8 cellular contexts compared by ENCODE assay signal in the genomic region with DNA sequence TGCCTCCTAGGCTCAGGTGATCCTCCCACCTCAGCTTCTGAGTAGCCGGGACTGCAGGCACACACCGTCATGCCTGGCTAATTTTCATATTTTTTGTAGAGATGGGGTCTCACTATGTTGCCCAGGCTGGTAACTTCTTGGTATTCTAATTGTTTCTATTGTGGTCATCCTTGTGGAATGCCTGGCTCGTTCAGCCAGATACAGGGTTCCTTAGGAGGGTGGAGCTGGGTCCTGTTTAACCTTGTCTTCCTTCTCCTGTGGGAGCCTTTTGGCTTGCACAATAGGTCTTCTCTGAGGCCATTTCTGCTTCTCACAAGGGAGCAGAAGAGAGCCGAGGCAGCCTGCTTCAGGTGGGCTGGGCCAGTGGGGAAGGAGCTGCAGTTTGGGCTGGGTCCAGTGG. TPM values are rescaled to one million over a fixed set of nuclear protein-coding genes. Genes with fewer than 3 reads are reported as not detected.
DNase-seq lines count a peak whose midpoint lies in the region; TF ChIP-seq lines count a peak whose summit lies in the region.

No MANE protein-coding gene starts in this region.

- peaks cover 3% of the 10 kb centered on the region for H3F3A ChIP-seq in smooth muscle cell (ENCODE audit: low read depth)

- H3K4me1 ChIP-seq in ascending aorta (peaks cover 8 to 27% of the 10 kb centered on the region in 2 donors), hepatocyte (ENCODE audit: insufficient read depth) (peaks cover 25% of the 10 kb centered on the region), smooth muscle cell (ENCODE audit: low read depth) (peaks cover 19% of the 10 kb centered on the region)

- H3K9ac ChIP-seq in smooth muscle cell (ENCODE audit: low read depth), result peak overlapping the region; percentile 42

- H3K4me3 ChIP-seq in ascending aorta (no peak overlapping the region), hepatocyte (no peak overlapping the region), smooth muscle cell (no peak overlapping the region)

- intact Hi-C loops in ascending aorta (cut with DNase I), result loop anchor here (2.0 kb wide), 1 partner anchor 19 kb away; no protein-coding TSS in a partner anchor
- intact Hi-C loops in head of caudate nucleus (cut with DNase I), result no loop called here

- H3K36me3 ChIP-seq in ascending aorta, result peaks cover 33 to 42% of the 10 kb centered on the region in 2 donors
- H3K36me3 ChIP-seq in hepatocyte (replicated peaks; ENCODE audit: insufficient read depth, low read depth), result no peaks in the 10 kb centered on the region
- H3K36me3 ChIP-seq in smooth muscle cell (ENCODE audit: low read depth), result no peaks in the 10 kb centered on the region

- H3K27ac ChIP-seq in ascending aorta, result peak overlapping the region; percentile 76 to 81
- H3K27ac ChIP-seq in hepatocyte, result peak overlapping the region; percentile 93
- peak overlapping the region; percentile 88 for H3K27ac ChIP-seq in smooth muscle cell (ENCODE audit: low read depth)

- no peaks in the 10 kb centered on the region for H3K9me2 ChIP-seq in hepatocyte (replicated peaks; ENCODE audit: insufficient read depth)

- H3K4me2 ChIP-seq in hepatocyte, result peak overlapping the region; percentile 30
- H3K4me2 ChIP-seq in smooth muscle cell, result peak overlapping the region; percentile 35

- H3K27me3 ChIP-seq in ascending aorta, result no peaks in the 10 kb centered on the region
- H3K27me3 ChIP-seq in hepatocyte, result no peaks in the 10 kb centered on the region
- no peaks in the 10 kb centered on the region for H3K27me3 ChIP-seq in smooth muscle cell (ENCODE audit: low read depth)

- no peak for TF ChIP-seq CTCF in ascending aorta (IDR thresholded peaks at IDR 0.05)
- no peak for TF ChIP-seq CTCF in hepatocyte (IDR thresholded peaks at IDR 0.05; ENCODE audit: poor library complexity)
- no peak for TF ChIP-seq CTCF in smooth muscle cell (IDR thresholded peaks at IDR 0.05; ENCODE audit: borderline replicate concordance, insufficient read depth, poor library complexity, severe bottlenecking)

- H2AFZ ChIP-seq in hepatocyte (no peak overlapping the region), smooth muscle cell (ENCODE audit: low read depth) (no peak overlapping the region)

- H3K79me2 ChIP-seq in hepatocyte (peaks cover 19% of the 10 kb centered on the region), smooth muscle cell (ENCODE audit: low read depth) (peaks cover 49% of the 10 kb centered on the region)

- H3K9me3 ChIP-seq in ascending aorta (no peaks in the 10 kb centered on the region), hepatocyte (ENCODE audit: low read depth) (no peaks in the 10 kb centered on the region), smooth muscle cell (replicated peaks; ENCODE audit: low read depth) (no peaks in the 10 kb centered on the region)

- H4K20me1 ChIP-seq in hepatocyte (ENCODE audit: insufficient read depth, poor library complexity, severe bottlenecking) (no peaks in the 10 kb centered on the region), smooth muscle cell (ENCODE audit: low read depth) (peaks cover 12% of the 10 kb centered on the region)

- WGBS in hepatocyte (ENCODE audit: low lambda C conversion rate, missing lambda C conversion rate), result 80% methylated on average over 4 of the region's 4 CpGs
- WGBS in smooth muscle cell (ENCODE audit: low lambda C conversion rate), result 58% methylated on average over 4 of the region's 4 CpGs

- peak; percentile 55 for DNase-seq in HPDE6-E6E7 (ENCODE audit: extremely low spot score)
- no peak for DNase-seq in ascending aorta (ENCODE audit: low spot score in 2 of 2)
- no peak for DNase-seq in hepatocyte (ENCODE audit: low spot score)
- no peak for DNase-seq in smooth muscle cell (lab: John Stamatoyannopoulos, UW; ENCODE audit: unreplicated experiment)
- no peak for DNase-seq in NCI-H146 (lab: John Stamatoyannopoulos, UW)
- no peak for DNase-seq in HuH-7.5 (ENCODE audit: low spot score)
- DNase-seq in head of caudate nucleus, result no peak
- DNase-seq in T-helper 9 cell, result no peak

RNA-seq across cellular contexts. Expression of a gene that starts 15.7 kb away (rescaled TPM):
- total RNA-seq in ascending aorta (41.4 TPM), hepatocyte (12.4 and 12.7 TPM in 2 replicates), smooth muscle cell (7.9 and 13.7 TPM in 2 replicates)
- polyA plus RNA-seq in hepatocyte (15.1 and 19.7 TPM in 2 replicates), smooth muscle cell (16.3 and 20.0 TPM in 2 replicates)

RNA-seq across cellular contexts. Expression of a gene that starts 32.0 kb away (rescaled TPM):
- total RNA-seq in ascending aorta, result not detected
- total RNA-seq in hepatocyte, result 0.76 and 1.5 TPM in 2 replicates
- polyA plus RNA-seq in hepatocyte, result 3.3 and 3.8 TPM in 2 replicates
- 0.40 and 1.6 TPM in 2 replicates for total RNA-seq in smooth muscle cell
- 1.5 TPM in 2 replicates for polyA plus RNA-seq in smooth muscle cell

RNA-seq across cellular contexts. Expression of a gene that starts 54.3 kb away (rescaled TPM):
- total RNA-seq in ascending aorta (28.6 TPM), hepatocyte (1.8 and 3.6 TPM in 2 replicates), smooth muscle cell (1.3 and 1.7 TPM in 2 replicates)
- polyA plus RNA-seq in hepatocyte (5.8 and 6.1 TPM in 2 replicates), smooth muscle cell (2.8 and 5.6 TPM in 2 replicates)
